Comparison of ENCODE assay signal across 23 cellular contexts in the genomic region with DNA sequence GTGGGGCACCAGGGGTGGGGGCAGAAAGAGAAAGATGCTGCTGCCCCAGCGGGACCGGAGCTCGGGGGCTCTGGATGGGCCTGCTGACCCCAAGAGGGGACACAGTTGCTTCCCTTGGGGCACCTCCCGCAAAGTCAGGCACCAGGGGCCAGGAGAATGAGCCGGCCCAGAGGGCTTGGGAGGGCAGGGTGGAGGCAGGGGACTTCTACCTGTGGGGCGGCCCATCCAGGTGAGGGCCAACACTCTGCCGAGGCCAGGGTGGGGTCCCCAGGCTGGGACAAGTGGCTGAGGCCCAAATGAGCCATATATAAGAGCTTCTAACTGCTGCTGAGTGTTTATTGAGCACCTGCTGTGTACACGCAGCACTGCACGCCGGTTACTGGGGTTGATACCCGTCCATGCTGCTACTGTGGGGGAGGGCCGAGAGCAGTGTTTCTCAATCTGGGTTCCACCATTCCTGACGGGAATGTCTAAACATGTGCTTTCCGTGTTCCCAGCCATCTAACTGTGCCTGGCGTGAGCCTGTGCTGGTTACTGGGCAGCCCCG.
A peak's percentile ranks its signal among the peaks of the same experiment; 100 is the strongest.
DNase-seq lines count a peak whose midpoint lies in the region; ATAC-seq, FAIRE-seq and TF ChIP-seq lines count a peak whose summit lies in the region.
"Had no signal": no experiment of that assay in that cellular context is flagged by ENCODE, and none has a peak within 500 bp of the region (broad histone marks: within the 10 kb centered on the region; RNA-seq: fewer than 3 reads in every experiment).

No MANE protein-coding gene starts in this region.

- H3K27ac Mint-ChIP-seq in activated T-cell treated with anti-CD3 and anti-CD28 coated beads, Interleukin-2, amount 50 U/mL, for 24 hours, result no peak overlapping the region
- H3K27ac Mint-ChIP-seq: stimulated activated naive B cell treated with anti-CD40 and anti-IgM and Interleukin-4, amounts not matched to agents 10 μg/mL and 1 μg/mL and 100 μg/mL, for 72 hours had no signal

- H3K4me3 ChIP-seq in pancreas (no peak overlapping the region), breast epithelium (no peak overlapping the region)
- H3K4me3 ChIP-seq: body of pancreas, coronary artery, thyroid gland had no signal

- H3K4me1 Mint-ChIP-seq in activated T-cell treated with anti-CD3 and anti-CD28 coated beads, Interleukin-2, amount 50 U/mL, for 4 hours (ENCODE audit: low read depth), result no peaks in the 10 kb centered on the region
- peaks cover 2% of the 10 kb centered on the region for H3K4me1 Mint-ChIP-seq in activated T-cell treated with anti-CD3 and anti-CD28 coated beads, Interleukin-2, amount 50 U/mL, for 24 hours (ENCODE audit: low read depth)
- H3K4me1 Mint-ChIP-seq: CD4-positive, alpha-beta memory T cell had no signal

- DNase-seq in activated T-cell treated with anti-CD3 and anti-CD28 coated beads, Interleukin-2, amount 50 U/mL, for 4 hours, result peak; percentile 1
- no peak for DNase-seq in activated T-cell treated with anti-CD3 and anti-CD28 coated beads, Interleukin-2, amount 50 U/mL, for 24 hours
- DNase-seq in RWPE1 (ENCODE audit: low spot score) (no peak), left cardiac atrium (peak; percentile 17), pancreas (peak in 5 of 6 donors; percentile 6 to 54 (median 18)), breast epithelium (ENCODE audit: low spot score in 2 of 2) (no peak), NCI-H2171 (lab: John Stamatoyannopoulos, UW) (no peak)
- no peak for DNase-seq in stimulated activated naive CD4-positive, alpha-beta T cell (lab: John Stamatoyannopoulos, UW)
- DNase-seq: activated naive CD4-positive, alpha-beta T cell; CD4-positive, alpha-beta memory T cell; DMS79 treated with DMSO at 0.1 percent for 48 hours; islet precursor cell; MM.1S; NCI-H146; NCI-H2171 treated with DMSO at 0.1 percent for 48 hours; NCI-H526 treated with DMSO at 0.1 percent for 48 hours; SHP77; stimulated activated naive B cell treated with anti-CD40 and anti-IgM and Interleukin-4, amounts not matched to agents 10 μg/mL and 1 μg/mL and 100 μg/mL, for 72 hours; thyroid gland had no signal

- H3K27me3 Mint-ChIP-seq in activated T-cell treated with anti-CD3 and anti-CD28 coated beads, Interleukin-2, amount 50 U/mL, for 4 hours (ENCODE audit: low read depth), result no peaks in the 10 kb centered on the region
- H3K27me3 Mint-ChIP-seq in activated T-cell treated with anti-CD3 and anti-CD28 coated beads, Interleukin-2, amount 50 U/mL, for 24 hours, result no peaks in the 10 kb centered on the region

- no peaks in the 10 kb centered on the region for H3K4me1 ChIP-seq in pancreas
- no peaks in the 10 kb centered on the region for H3K4me1 ChIP-seq in breast epithelium
- H3K4me1 ChIP-seq: body of pancreas had no signal

- no peaks in the 10 kb centered on the region for H3K36me3 Mint-ChIP-seq in activated T-cell treated with anti-CD3 and anti-CD28 coated beads, Interleukin-2, amount 50 U/mL, for 4 hours (ENCODE audit: insufficient read depth)
- no peaks in the 10 kb centered on the region for H3K36me3 Mint-ChIP-seq in activated T-cell treated with anti-CD3 and anti-CD28 coated beads, Interleukin-2, amount 50 U/mL, for 24 hours (ENCODE audit: low read depth)
- H3K36me3 Mint-ChIP-seq: CD4-positive, alpha-beta memory T cell; stimulated activated naive B cell treated with anti-CD40 and anti-IgM and Interleukin-4, amounts not matched to agents 10 μg/mL and 1 μg/mL and 100 μg/mL, for 72 hours had no signal

- H3K9me3 ChIP-seq in pancreas, result no peaks in the 10 kb centered on the region
- no peaks in the 10 kb centered on the region for H3K9me3 ChIP-seq in breast epithelium
- H3K9me3 ChIP-seq: body of pancreas, thyroid gland had no signal

- no peaks in the 10 kb centered on the region for H3K9me3 Mint-ChIP-seq in activated T-cell treated with anti-CD3 and anti-CD28 coated beads, Interleukin-2, amount 50 U/mL, for 4 hours
- H3K9me3 Mint-ChIP-seq in activated T-cell treated with anti-CD3 and anti-CD28 coated beads, Interleukin-2, amount 50 U/mL, for 24 hours, result no peaks in the 10 kb centered on the region
- H3K9me3 Mint-ChIP-seq: CD4-positive, alpha-beta memory T cell; neural crest cell; stimulated activated naive B cell treated with anti-CD40 and anti-IgM and Interleukin-4, amounts not matched to agents 10 μg/mL and 1 μg/mL and 100 μg/mL, for 72 hours had no signal

- H3K27ac ChIP-seq in RWPE1 (peak overlapping the region; percentile 52), pancreas (no peak overlapping the region), breast epithelium (no peak overlapping the region)
- H3K27ac ChIP-seq: body of pancreas, coronary artery, thyroid gland, VCaP had no signal

- no peak for ATAC-seq in activated T-cell treated with anti-CD3 and anti-CD28 coated beads, Interleukin-2, amount 50 U/mL, for 4 hours
- ATAC-seq in left cardiac atrium (no peak), pancreas (no peak)
- ATAC-seq: body of pancreas; stimulated activated naive B cell treated with anti-CD40 and anti-IgM and Interleukin-4, amounts not matched to agents 10 μg/mL and 1 μg/mL and 100 μg/mL, for 72 hours had no signal

- WGBS in pancreas, 2 donors, result 91% methylated on average over 16 of the region's 16 CpGs

- TF ChIP-seq CTCF in RWPE1 (conservative IDR thresholded peaks at IDR 0.05; ENCODE audit: low read depth) (no peak), pancreas (IDR thresholded peaks at IDR 0.05) (no peak), breast epithelium (IDR thresholded peaks at IDR 0.05) (no peak)

- H3K36me3 ChIP-seq in pancreas (no peaks in the 10 kb centered on the region), breast epithelium (no peaks in the 10 kb centered on the region)
- H3K36me3 ChIP-seq: thyroid gland had no signal

- H3K27me3 ChIP-seq in pancreas (no peaks in the 10 kb centered on the region), breast epithelium (no peaks in the 10 kb centered on the region)
- H3K27me3 ChIP-seq: body of pancreas, thyroid gland had no signal

- CTCF ChIA-PET in RWPE1 (lab: Yijun Ruan, JAX), result interaction anchor here (1.0 to 1.3 kb wide), 2 partner anchors 15 to 31 kb away, joined by 3 to 4 read pairs; no protein-coding TSS in a partner anchor

- POLR2A ChIA-PET in RWPE1 (lab: Yijun Ruan, JAX; ENCODE audit: low non-redundant PET), result no interaction called here

- intact Hi-C loops in left cardiac atrium (cut with DNase I) (no loop called here), pancreas (cut with DNase I) (no loop called here), breast epithelium (cut with DNase I; ENCODE audit: low total_unique reads) (no loop called here)

- FAIRE-seq in pancreas (lab: Jason Lieb, UNC), result no peak

- H3K4me3 Mint-ChIP-seq in activated T-cell treated with anti-CD3 and anti-CD28 coated beads, Interleukin-2, amount 50 U/mL, for 4 hours, result no peak overlapping the region
- no peak overlapping the region for H3K4me3 Mint-ChIP-seq in activated T-cell treated with anti-CD3 and anti-CD28 coated beads, Interleukin-2, amount 50 U/mL, for 24 hours
- H3K4me3 Mint-ChIP-seq: CD4-positive, alpha-beta memory T cell; neural crest cell; stimulated activated naive B cell treated with anti-CD40 and anti-IgM and Interleukin-4, amounts not matched to agents 10 μg/mL and 1 μg/mL and 100 μg/mL, for 72 hours had no signal

- TF ChIP-seq POLR2A in breast epithelium (IDR thresholded peaks at IDR 0.05), result no peak

Comparison
In these comparisons a context has a peak if more than half of its experiments do, and no peak if none do; other contexts are left out.
1. DNase-seq: peak in activated T-cell treated with anti-CD3 and anti-CD28 coated beads, Interleukin-2, amount 50 U/mL, for 4 hours (single experiment), left cardiac atrium (single experiment) and pancreas (5 of 6); none in activated T-cell treated with anti-CD3 and anti-CD28 coated beads, Interleukin-2, amount 50 U/mL, for 24 hours (single experiment), RWPE1 (single experiment), stimulated activated naive CD4-positive, alpha-beta T cell (0 of 6), breast epithelium (0 of 2) and NCI-H2171 (single experiment).